In genomic region chr14:104314251-104314941, GRCh38 we compare ENCODE assay signal across 29 cellular contexts.
DNase-seq lines count a peak whose midpoint lies in the region; ATAC-seq and TF ChIP-seq lines count a peak whose summit lies in the region.
"Had no signal": no experiment of that assay in that cellular context is flagged by ENCODE, and none has a peak within 500 bp of the region (broad histone marks: within the 10 kb centered on the region; RNA-seq: fewer than 3 reads in every experiment).

No MANE protein-coding gene starts in this region.

- TF ChIP-seq CTCF in heart right ventricle (IDR thresholded peaks at IDR 0.05) (no peak), body of pancreas (IDR thresholded peaks at IDR 0.05) (no peak), lower lobe of right lung (IDR thresholded peaks at IDR 0.05) (no peak)

- no peaks in the 10 kb centered on the region for H3K36me3 ChIP-seq in heart right ventricle
- no peaks in the 10 kb centered on the region for H3K36me3 ChIP-seq in body of pancreas (replicated peaks in 1 of 2; ENCODE audit: insufficient read depth in 1 of 2, low read depth in 2 of 2)
- no peaks in the 10 kb centered on the region for H3K36me3 ChIP-seq in lower lobe of right lung
- no peaks in the 10 kb centered on the region for H3K36me3 ChIP-seq in aorta (ENCODE audit: control insufficient read depth in 1 of 2, insufficient read depth in 2 of 2, low read length in 1 of 2)
- H3K36me3 ChIP-seq: BE2C, MG63, pancreas, thoracic aorta, vagina had no signal

- intact Hi-C loops in cardiac septum (cut with DNase I) = no loop called here
- intact Hi-C loops in heart right ventricle (cut with DNase I) = no loop called here
- intact Hi-C loops in body of pancreas (cut with DNase I) = no loop called here
- intact Hi-C loops in lower lobe of right lung (cut with DNase I) = no loop called here
- intact Hi-C loops in aorta (cut with DNase I) = no loop called here

- WGBS in heart right ventricle, 2 donors = 91 to 94% methylated on average over 19 of the region's 19 CpGs
- 66 to 71% methylated on average over 9 to 19 of the region's 19 CpGs for WGBS in body of pancreas, 2 donors
- 77 to 84% methylated on average over 19 of the region's 19 CpGs for WGBS in aorta, 2 donors

- no peak overlapping the region for H3K27ac ChIP-seq in heart right ventricle
- no peak overlapping the region for H3K27ac ChIP-seq in body of pancreas
- H3K27ac ChIP-seq in lower lobe of right lung = no peak overlapping the region
- no peak overlapping the region for H3K27ac ChIP-seq in aorta (ENCODE audit: low read depth in 1 of 2, low read length in 2 of 2)
- H3K27ac ChIP-seq: KMS-11, pancreas, thoracic aorta, vagina had no signal

- DNase-seq in cardiac septum (ENCODE audit: low spot score) (peak; percentile 71), heart right ventricle (no peak), body of pancreas (peak in 3 of 4 donors; percentile 4 to 6 (median 5)), lower lobe of right lung (peak; percentile 36), aorta (peak; percentile 36 to 70), GF-D8 (lab: John Stamatoyannopoulos, UW) (no peak), hepatic stellate cell (ENCODE audit: low spot score) (no peak)
- DNase-seq: activated CD8-positive, alpha-beta T cell treated with anti-CD3 and anti-CD28 coated beads for 36 hours; activated gamma-delta T cell treated with Interleukin-2 at 50 U/mL for 16 hours; activated naive CD8-positive, alpha-beta T cell treated with anti-CD3 and anti-CD28 coated beads, Interleukin-2, amount 50 U/mL, for 24 hours; BE2C; CD8-positive, alpha-beta T cell; dermis blood vessel endothelial cell; GOT3; mammary epithelial cell; MG63; NCI-H1105; NCI-H1930; NCI-H2171 treated with DMSO at 0.1 percent for 48 hours; NCI-H510A; nephron progenitor cell; SHP77; stimulated activated CD8-positive, alpha-beta memory T cell treated with anti-CD3 and anti-CD28 coated beads, Interleukin-4, amount 100 ng/mL, for 48 hours had no signal

- H3K27me3 ChIP-seq in heart right ventricle = peaks cover 0 to 3% (median 0%) of the 10 kb centered on the region in 7 donors
- no peaks in the 10 kb centered on the region for H3K27me3 ChIP-seq in body of pancreas
- no peaks in the 10 kb centered on the region for H3K27me3 ChIP-seq in lower lobe of right lung (ENCODE audit: low read depth)
- no peaks in the 10 kb centered on the region for H3K27me3 ChIP-seq in aorta (ENCODE audit: control insufficient read depth in 1 of 2, insufficient read depth in 2 of 2, low read length in 1 of 2)
- H3K27me3 ChIP-seq: BE2C, MG63, pancreas, vagina had no signal

- peaks cover 0 to 17% (median 0%) of the 10 kb centered on the region in 11 donors for H3K9me3 ChIP-seq in heart right ventricle
- H3K9me3 ChIP-seq in body of pancreas = no peaks in the 10 kb centered on the region
- H3K9me3 ChIP-seq in lower lobe of right lung = no peaks in the 10 kb centered on the region
- no peaks in the 10 kb centered on the region for H3K9me3 ChIP-seq in aorta (ENCODE audit: control insufficient read depth, low read length)
- H3K9me3 ChIP-seq: MG63, pancreas, thoracic aorta, vagina had no signal

- no peak for ATAC-seq in heart right ventricle
- no peak for ATAC-seq in body of pancreas
- ATAC-seq in lower lobe of right lung = no peak
- ATAC-seq in aorta (ENCODE audit: low FRiP score) = no peak
- ATAC-seq: activated CD8-positive, alpha-beta T cell treated with anti-CD3 and anti-CD28 coated beads for 36 hours; activated naive CD8-positive, alpha-beta T cell treated with anti-CD3 and anti-CD28 coated beads, Interleukin-2, amount 50 U/mL, for 24 hours; CD8-positive, alpha-beta T cell; esophagus mucosa; pancreas; T-helper 17 cell had no signal

- H3K4me3 ChIP-seq in heart right ventricle = no peak overlapping the region
- H3K4me3 ChIP-seq in body of pancreas = no peak overlapping the region
- H3K4me3 ChIP-seq in lower lobe of right lung = no peak overlapping the region
- no peak overlapping the region for H3K4me3 ChIP-seq in aorta (ENCODE audit: low read length in 2 of 2)
- H3K4me3 ChIP-seq: MG63, pancreas, thoracic aorta, vagina had no signal

- H3K4me1 ChIP-seq in heart right ventricle (peaks cover 0 to 8% (median 0%) of the 10 kb centered on the region in 9 donors), body of pancreas (no peaks in the 10 kb centered on the region), lower lobe of right lung (no peaks in the 10 kb centered on the region), aorta (ENCODE audit: control insufficient read depth in 1 of 2, insufficient read depth in 2 of 2, low read length in 2 of 2) (no peaks in the 10 kb centered on the region)
- H3K4me1 ChIP-seq: pancreas, vagina had no signal

- no peak for TF ChIP-seq POLR2A in body of pancreas (IDR thresholded peaks at IDR 0.05)

Comparison
In these comparisons a context has a peak if more than half of its experiments do, and no peak if none do; other contexts are left out.
1. DNase-seq: peak in cardiac septum (single experiment), body of pancreas (3 of 4), lower lobe of right lung (single experiment) and aorta (2 of 2); none in heart right ventricle (0 of 2), GF-D8 (single experiment) and hepatic stellate cell (single experiment).